In genomic region chr3:130480736-130481135, GRCh38 we compare ENCODE assay signal across 8 cellular contexts. TPM values are rescaled to one million over a fixed set of nuclear protein-coding genes. Genes with fewer than 3 reads are reported as not detected.
DNase-seq lines count a peak whose midpoint lies in the region; ATAC-seq, FAIRE-seq and TF ChIP-seq lines count a peak whose summit lies in the region.

No MANE protein-coding gene starts in this region.

- H3K9me3 ChIP-seq in K562 (replicated peaks; ENCODE audit: control insufficient read depth, insufficient read depth, low read depth, low read length) (no peaks in the 10 kb centered on the region), colonic mucosa (no peaks in the 10 kb centered on the region)

- FAIRE-seq in K562 (lab: Jason Lieb, UNC): peak; percentile 6

- no peaks in the 10 kb centered on the region for H3K9me1 ChIP-seq in K562 (ENCODE audit: control insufficient read depth, insufficient read depth, low read length)

- H3K4me2 ChIP-seq in K562 (ENCODE audit: insufficient read depth, low read length): no peak overlapping the region

- H3K79me2 ChIP-seq in K562 (ENCODE audit: control insufficient read depth, insufficient read depth, low read length): no peaks in the 10 kb centered on the region

- H3K4me3 ChIP-seq in K562: no peak overlapping the region
- H3K4me3 ChIP-seq in colonic mucosa: no peak overlapping the region

- BruUV-seq in K562 (replicated peaks; lab: Mats Ljungman, UMichigan): no TSS peak

- POLR2A ChIA-PET in K562 (lab: Yijun Ruan, JAX): no interaction called here

- peak; percentile 84 for DNase-seq in AG20443 (ENCODE audit: low spot score)
- DNase-seq in HS-27A (ENCODE audit: low read depth): peak; percentile 5
- DNase-seq in K562 (ENCODE audit: extremely low read depth in 1 of 4, low spot score in 3 of 4): peak in 3 of 4 experiments; percentile 11 to 32 (median 13)
- peak; percentile 81 for DNase-seq in left kidney (ENCODE audit: low read depth, low spot score)
- no peak for DNase-seq in NCI-H446 treated with DMSO at 0.1 percent for 48 hours (lab: John Stamatoyannopoulos, UW)
- no peak for DNase-seq in NCI-H2081 (lab: John Stamatoyannopoulos, UW)
- no peak for DNase-seq in mesenteric fat pad (ENCODE audit: low spot score)
- no peak for DNase-seq in colonic mucosa

- CTCF ChIA-PET in K562 (lab: Yijun Ruan, JAX; ENCODE audit: low intra/inter-chr PET ratio): no interaction called here

- H3K36me3 ChIP-seq in K562 (ENCODE audit: control insufficient read depth, insufficient read depth, low read length) (0 out of 3 replicates have a peak, but pooled peaks cover 4% of the 10 kb centered on the region), colonic mucosa (no peaks in the 10 kb centered on the region)

- H3K27ac ChIP-seq in K562 (ENCODE audit: extremely low read depth, low read depth, low read length) (no peak overlapping the region), colonic mucosa (no peak overlapping the region)

- no peak for TF ChIP-seq RAD21 in K562 (CRISPR knock-in tag; conservative IDR thresholded peaks at IDR 0.05 in 1 of 2, IDR thresholded peaks at IDR 0.05 in 1 of 2)

- ATAC-seq in K562: peak; percentile 56

- H2AFZ ChIP-seq in K562 (ENCODE audit: low read depth, low read length): no peak overlapping the region

- TF ChIP-seq CTCF in K562 (IDR thresholded peaks at IDR 0.05 in 2 of 3, conservative IDR thresholded peaks at IDR 0.05 in 1 of 3; ENCODE audit: insufficient read depth in 2 of 3, low read depth in 1 of 3, low read length in 3 of 3): peak; percentile 16 to 24 (median 23); a peak in 2 of 6 replicates
- no peak for TF ChIP-seq CTCF in colonic mucosa (IDR thresholded peaks at IDR 0.05)

- intact Hi-C loops in K562 (cut with micrococcal nuclease) (no loop called here), colonic mucosa (cut with DNase I) (no loop called here)

- 78% methylated on average over 3 of the region's 4 CpGs for WGBS in K562 (ENCODE audit: insufficient coverage, low coverage, missing lambda C conversion rate)

- TF ChIP-seq POLR2A in K562 (conservative IDR thresholded peaks at IDR 0.05): no peak

- TF ChIP-seq EP300 in K562 (IDR thresholded peaks at IDR 0.05; ENCODE audit: low read length): no peak

- H3K4me1 ChIP-seq in K562 (replicated peaks in 1 of 2; ENCODE audit: control insufficient read depth in 2 of 2, insufficient read depth in 2 of 2, low read length in 2 of 2) (no peaks in the 10 kb centered on the region), colonic mucosa (no peaks in the 10 kb centered on the region)

- in situ Hi-C loops in K562 (cut with MboI): no loop called here

- H3K27me3 ChIP-seq in K562 (ENCODE audit: control insufficient read depth in 2 of 2, insufficient read depth in 2 of 2, low read length in 2 of 2) (no peaks in the 10 kb centered on the region), colonic mucosa (no peaks in the 10 kb centered on the region)

- no peaks in the 10 kb centered on the region for H4K20me1 ChIP-seq in K562 (replicated peaks; ENCODE audit: control insufficient read depth, insufficient read depth, low read length)

- no peak overlapping the region for H3K9ac ChIP-seq in K562 (ENCODE audit: insufficient read depth in 1 of 2, low read depth in 2 of 2, low read length in 2 of 2)
- H3K9ac ChIP-seq in colonic mucosa (ENCODE audit: low read depth in 2 of 2, low read length in 2 of 2): no peak overlapping the region

TF ChIP-seq in K562, 482 proteins besides CTCF, POLR2A, EP300 and RAD21:
- no peak for TF ChIP-seq ZNF561 (CRISPR knock-in tag; conservative IDR thresholded peaks at IDR 0.05)
- no peak for TF ChIP-seq ZBTB5 (IDR thresholded peaks at IDR 0.05)
- no peak for TF ChIP-seq NCOR1 (IDR thresholded peaks at IDR 0.05)
- TF ChIP-seq OTX1 (CRISPR knock-in tag; IDR thresholded peaks at IDR 0.05): no peak
- no peak for TF ChIP-seq PYGO2 (tag; IDR thresholded peaks at IDR 0.05)
- no peak for TF ChIP-seq ZNF445 (CRISPR knock-in tag; IDR thresholded peaks at IDR 0.05; ENCODE audit: low read depth)
- TF ChIP-seq HMG20B (CRISPR knock-in tag; IDR thresholded peaks at IDR 0.05): no peak

RNA-seq across cellular contexts. Expression of gene COL6A6, which starts 36.2 kb away (rescaled TPM):
- total RNA-seq in K562 (2011; cell fraction: chromatin; rRNA removed; ENCODE audit: low replicate concordance): 0.05 and 0.21 TPM in 2 replicates
- total RNA-seq in K562 (2011; cell fraction: nucleolus; rRNA removed): not detected in 2 replicates
- total RNA-seq in K562 (2011; cell fraction: nucleoplasm; rRNA removed): 0.08 TPM in 1 of 2 replicates, not detected in the other
- not detected in 2 replicates for total RNA-seq in K562 (2014; rRNA removed)
- 0.04 TPM in 1 of 2 replicates, not detected in the other for total RNA-seq in K562 (2014; rRNA removed; fragmentation: Illumina TruSeq; extraction: Trizol)
- total RNA-seq in K562 (2015; rRNA removed; fragmentation: Illumina TruSeq; extraction: Trizol): 0.04 TPM in 2 replicates
- not detected in 2 replicates for total RNA-seq in K562 (2021)
- polyA plus RNA-seq in K562 (2011; rRNA removed): 0.03 TPM in 2 replicates
- 0.01 TPM in 1 of 2 replicates, not detected in the other for polyA plus RNA-seq in K562 (2011; cell fraction: cytosol; rRNA removed)
- 0.04 TPM in 2 replicates for polyA plus RNA-seq in K562 (2011; cell fraction: nucleus; rRNA removed)
- polyA plus RNA-seq in K562 (2012): 0.03 and 0.06 TPM in 2 replicates
- 0.01 and 0.03 TPM in 2 replicates for polyA plus RNA-seq in K562 (2014; fragmentation: Illumina TruSeq; extraction: Trizol)
- polyA plus RNA-seq in K562 (2014; fragmentation: Nextera tagmentation; extraction: Ambion mirVana): not detected
- polyA plus RNA-seq in K562 (2014; rRNA removed): 0.03 TPM in 1 of 2 replicates, not detected in the other
- polyA minus RNA-seq in K562 (2011; rRNA and poly(A)+ RNA removed): 0.04 and 0.06 TPM in 2 replicates
- not detected in 2 replicates for polyA minus RNA-seq in K562 (2011; cell fraction: cytosol; rRNA and poly(A)+ RNA removed)
- polyA minus RNA-seq in K562 (2011; cell fraction: nucleus; rRNA and poly(A)+ RNA removed): under 0.01 and 0.11 TPM in 2 replicates
- 0.96 TPM for total RNA-seq in mesenteric fat pad
- total RNA-seq in colonic mucosa: not detected

Comparison
In these comparisons a context has a peak if more than half of its experiments do, and no peak if none do; other contexts are left out.
1. DNase-seq: peak in AG20443 (single experiment), HS-27A (single experiment), K562 (3 of 4) and left kidney (single experiment); none in NCI-H446 treated with DMSO at 0.1 percent for 48 hours (single experiment), NCI-H2081 (0 of 2), mesenteric fat pad (single experiment) and colonic mucosa (single experiment).